8 cellular contexts compared by ENCODE assay signal in the genomic region with DNA sequence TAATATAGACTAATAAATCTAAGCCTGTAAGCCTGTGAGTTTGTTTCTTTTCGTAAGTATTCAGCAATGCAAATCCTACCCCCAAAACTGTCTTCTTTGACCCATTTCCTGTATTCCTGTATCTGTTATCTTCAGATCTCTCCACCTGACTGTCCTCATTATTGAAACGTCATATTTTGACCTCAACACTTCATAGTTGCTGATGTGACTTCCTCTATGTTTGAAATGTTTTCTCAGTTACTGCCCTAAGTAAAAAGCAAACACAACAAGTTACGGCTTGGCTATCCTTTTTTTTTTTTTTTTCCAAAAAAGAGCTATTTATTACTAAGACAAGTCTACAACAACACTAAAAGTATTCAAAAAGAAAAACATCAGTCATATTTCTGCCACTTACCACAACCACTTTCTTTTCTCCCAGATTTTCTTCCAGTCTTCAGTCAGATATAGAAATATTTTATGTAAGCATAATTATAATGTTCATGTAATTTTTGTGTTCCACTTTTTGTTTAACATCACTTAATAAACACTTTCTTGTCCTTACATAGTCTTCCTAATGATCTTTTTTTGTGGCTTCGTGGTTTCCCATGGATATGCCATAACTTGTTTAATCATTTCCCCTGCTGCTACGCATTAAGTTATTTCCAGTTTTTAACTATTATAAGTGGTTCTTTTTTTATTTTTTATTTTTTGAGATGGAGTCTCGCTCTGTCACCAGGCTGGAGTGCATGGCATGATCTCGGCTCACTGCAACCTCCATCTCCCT. TPM values are rescaled to one million over a fixed set of nuclear protein-coding genes. Genes with fewer than 3 reads are reported as not detected.
DNase-seq lines count a peak whose midpoint lies in the region; ATAC-seq and TF ChIP-seq lines count a peak whose summit lies in the region.

No MANE protein-coding gene starts in this region.

- H3K27me3 ChIP-seq in foreskin keratinocyte (no peaks in the 10 kb centered on the region), esophagus squamous epithelium (no peaks in the 10 kb centered on the region), prostate gland (replicated peaks; ENCODE audit: insufficient read depth) (no peaks in the 10 kb centered on the region)

- 31 to 40% methylated on average over 7 of the region's 7 CpGs for WGBS in esophagus squamous epithelium, 2 donors
- WGBS in prostate gland, result 52% methylated on average over 7 of the region's 7 CpGs

- DNase-seq in KBM-7 (peak; percentile 64), foreskin keratinocyte (peak; percentile 72 to 78), cerebellum (ENCODE audit: low spot score) (no peak), esophagus squamous epithelium (lab: John Stamatoyannopoulos, UW) (no peak), prostate gland (ENCODE audit: low spot score) (no peak), NCI-H146 (lab: John Stamatoyannopoulos, UW) (no peak)

- no peak overlapping the region for H3K4me3 ChIP-seq in esophagus squamous epithelium
- no peak overlapping the region for H3K4me3 ChIP-seq in prostate gland

- TF ChIP-seq CTCF in foreskin keratinocyte (conservative IDR thresholded peaks at IDR 0.05) (no peak), esophagus squamous epithelium (IDR thresholded peaks at IDR 0.05) (no peak), prostate gland (IDR thresholded peaks at IDR 0.05) (no peak)

- in situ Hi-C loops in KBM-7 (cut with MboI; ENCODE audit: low pct_unique_long_range_greater_than_20kb, low sequenced_read_pairs), result no loop called here

- TF ChIP-seq POLR2A in esophagus squamous epithelium (IDR thresholded peaks at IDR 0.05), result no peak
- TF ChIP-seq POLR2A in prostate gland (IDR thresholded peaks at IDR 0.05), result no peak

- H3K4me1 ChIP-seq in foreskin keratinocyte, result peaks cover 42% of the 10 kb centered on the region
- H3K4me1 ChIP-seq in esophagus squamous epithelium, result peaks cover 24 to 62% (median 47%) of the 10 kb centered on the region in 3 donors
- H3K4me1 ChIP-seq in prostate gland (replicated peaks), result peaks cover 2% of the 10 kb centered on the region

- H3K27ac ChIP-seq in foreskin keratinocyte, result no peak overlapping the region
- peak overlapping the region in 2 of 4 donors; percentile 5 to 42 for H3K27ac ChIP-seq in esophagus squamous epithelium
- H3K27ac ChIP-seq in prostate gland, result peak overlapping the region in 1 of 2 donors; percentile 6

- H3K36me3 ChIP-seq in esophagus squamous epithelium (no peaks in the 10 kb centered on the region), prostate gland (no peaks in the 10 kb centered on the region)

- intact Hi-C loops in esophagus squamous epithelium (cut with DNase I), result no loop called here
- intact Hi-C loops in prostate gland (cut with DNase I), result no loop called here

- H3K9me3 ChIP-seq in esophagus squamous epithelium, result no peaks in the 10 kb centered on the region
- H3K9me3 ChIP-seq in prostate gland, result no peaks in the 10 kb centered on the region

- ATAC-seq in GM18502 (IDR thresholded peaks at IDR 0.05; ENCODE audit: poor library complexity, unreplicated experiment), result peak; percentile 66
- ATAC-seq in GM21576 (IDR thresholded peaks at IDR 0.05; ENCODE audit: unreplicated experiment), result peak; percentile 44
- no peak for ATAC-seq in foreskin keratinocyte

RNA-seq across cellular contexts. Expression of a gene that starts 44.9 kb away (rescaled TPM):
- 32.9 and 35.4 TPM in 2 replicates for total RNA-seq in foreskin keratinocyte
- 8.6 and 9.8 TPM in 2 replicates for polyA plus RNA-seq in foreskin keratinocyte
- 48.5 TPM for total RNA-seq in cerebellum
- total RNA-seq in esophagus squamous epithelium, result 10 to 100 TPM; 11.6 to 29.8 (median 22.4) TPM
- total RNA-seq in prostate gland, result 10 to 100 TPM; 26.3 to 38.2 TPM

Comparison
In these comparisons a context has a peak if more than half of its experiments do, and no peak if none do; other contexts are left out.
1. DNase-seq: peak in KBM-7 (single experiment) and foreskin keratinocyte (2 of 2); none in cerebellum (single experiment), esophagus squamous epithelium (single experiment), prostate gland (single experiment) and NCI-H146 (single experiment).